ENCODE assay signal across 23 cellular contexts in genomic region chr22:30876221-30876751, GRCh38.
DNase-seq lines count a peak whose midpoint lies in the region; TF ChIP-seq lines count a peak whose summit lies in the region.
"Had no signal": no experiment of that assay in that cellular context is flagged by ENCODE, and none has a peak within 500 bp of the region (broad histone marks: within the 10 kb centered on the region; RNA-seq: fewer than 3 reads in every experiment).

No MANE protein-coding gene starts in this region.

- H3K79me1 ChIP-seq in mesendoderm (ENCODE audit: low read length): no peaks in the 10 kb centered on the region

- H3K23ac ChIP-seq in mesendoderm (ENCODE audit: low read length): no peak overlapping the region

- H2BK5ac ChIP-seq in mesendoderm (ENCODE audit: low read length): no peak overlapping the region

- POLR2A ChIA-PET in A673 (lab: Charles Lee; ENCODE audit: low non-redundant PET): no interaction called here

- DNase-seq in H7: peak; percentile 46
- no peak for DNase-seq in left ventricle myocardium inferior
- peak; percentile 65 for DNase-seq in osteoblast (ENCODE audit: insufficient read length, low spot score, missing footprints)
- no peak for DNase-seq in A673 (ENCODE audit: low spot score)
- DNase-seq in mesendoderm: no peak
- DNase-seq in NCI-H1930 (lab: John Stamatoyannopoulos, UW): no peak
- DNase-seq in COLO829 (ENCODE audit: low spot score): no peak
- DNase-seq: activated CD4-positive, alpha-beta memory T cell treated with anti-CD3 and anti-CD28 coated beads, Interleukin-2, amount 10 ng/mL, durations not matched to agents 7 days and 5 days; activated naive CD4-positive, alpha-beta T cell; activated T-cell treated with anti-CD3 and anti-CD28 coated beads for 4 hours; DMS79; effector CD4-positive, alpha-beta T cell; foreskin keratinocyte; Kasumi-1; NCI-H187; NCI-H226; NCI-H82; SHP77; stimulated activated CD4-positive, alpha-beta T cell treated with anti-CD3 and anti-CD28 coated beads, Interleukin-2, amount 100 ng/mL, for 48 hours; stimulated activated naive CD4-positive, alpha-beta T cell had no signal

- H2BK15ac ChIP-seq in mesendoderm (replicated peaks; ENCODE audit: low read depth): no peak overlapping the region

- H3K4me2 ChIP-seq in BLaER1 treated with 17β-estradiol and CSF1 and Interleukin-3, amounts not matched to agents 10 nM and 100 nM: peak overlapping the region in 9 of 11 experiments; percentile 7 to 98 (median 80); a peak in 15 of 22 replicates
- H3K4me2 ChIP-seq in osteoblast (ENCODE audit: insufficient read depth, low read length) (no peak overlapping the region), mesendoderm (ENCODE audit: low read length) (no peak overlapping the region)
- H3K4me2 ChIP-seq: smooth muscle cell had no signal

- no peak overlapping the region for H2AFZ ChIP-seq in osteoblast (ENCODE audit: low read length)

- H4K20me1 ChIP-seq in BLaER1 treated with 17β-estradiol and CSF1 and Interleukin-3, amounts not matched to agents 10 nM and 100 nM: peaks cover 0 to 13% (median 0%) of the 10 kb centered on the region in 11 experiments; a peak in 2 of 22 replicates
- H4K20me1 ChIP-seq in osteoblast (ENCODE audit: insufficient read depth, low read length): peaks cover 3% of the 10 kb centered on the region

- H3K36me3 ChIP-seq in BLaER1 treated with 17β-estradiol and CSF1 and Interleukin-3, amounts not matched to agents 10 nM and 100 nM: no peaks in the 10 kb centered on the region
- no peaks in the 10 kb centered on the region; the same call in 1 of the 2 replicates for H3K36me3 ChIP-seq in H7 (replicated peaks; ENCODE audit: control insufficient read depth, insufficient read depth, low read length)
- no peaks in the 10 kb centered on the region for H3K36me3 ChIP-seq in left ventricle myocardium inferior
- H3K36me3 ChIP-seq in osteoblast (ENCODE audit: insufficient read depth, low read length): no peaks in the 10 kb centered on the region
- H3K36me3 ChIP-seq in A673 (ENCODE audit: insufficient read depth, low read length, poor library complexity, severe bottlenecking): no peaks in the 10 kb centered on the region
- no peaks in the 10 kb centered on the region for H3K36me3 ChIP-seq in mesendoderm (ENCODE audit: control insufficient read depth, insufficient read depth, low read length)
- H3K36me3 ChIP-seq: thoracic aorta had no signal

- intact Hi-C loops in left ventricle myocardium inferior (cut with micrococcal nuclease): no loop called here
- intact Hi-C loops in A673 (cut with micrococcal nuclease; ENCODE audit: unreplicated experiment): no loop called here

- H3K4me1 ChIP-seq in BLaER1 treated with 17β-estradiol and CSF1 and Interleukin-3, amounts not matched to agents 10 nM and 100 nM: peaks cover 5 to 68% (median 55%) of the 10 kb centered on the region in 10 experiments; a peak in 19 of 20 replicates
- peaks cover 58% of the 10 kb centered on the region for H3K4me1 ChIP-seq in left ventricle myocardium inferior
- no peaks in the 10 kb centered on the region for H3K4me1 ChIP-seq in osteoblast (ENCODE audit: insufficient read depth, low read length)
- H3K4me1 ChIP-seq in A673 (ENCODE audit: insufficient read depth, low read length, poor library complexity, severe bottlenecking): peaks cover 15% of the 10 kb centered on the region
- H3K4me1 ChIP-seq in mesendoderm (ENCODE audit: control insufficient read depth, low read depth, low read length): no peaks in the 10 kb centered on the region
- H3K4me1 ChIP-seq: foreskin keratinocyte had no signal

- no peak overlapping the region for H4K5ac ChIP-seq in mesendoderm (ENCODE audit: low read length)

- H2BK120ac ChIP-seq in mesendoderm (ENCODE audit: low read depth, low read length): no peak overlapping the region

- CTCF ChIA-PET in A673 (lab: Charles Lee): no interaction called here

- TF ChIP-seq CTCF in left ventricle myocardium inferior (IDR thresholded peaks at IDR 0.05; ENCODE audit: borderline replicate concordance) (no peak), osteoblast (IDR thresholded peaks at IDR 0.05; ENCODE audit: extremely low read depth, low read depth, low read length) (no peak), A673 (conservative IDR thresholded peaks at IDR 0.05; ENCODE audit: low read depth, low read length) (no peak)

- 0 out of 22 replicates have a peak overlapping the region, but pooled peaks of 2 of the 11 experiments have one; percentile 7 to 37 for H3K9ac ChIP-seq in BLaER1 treated with 17β-estradiol and CSF1 and Interleukin-3, amounts not matched to agents 10 nM and 100 nM
- H3K9ac ChIP-seq in mesendoderm (ENCODE audit: low read length): no peak overlapping the region

- no peak overlapping the region for H3K4ac ChIP-seq in mesendoderm (ENCODE audit: low read depth, low read length)

- BruUV-seq in A673 (replicated peaks; lab: Mats Ljungman, UMichigan): no TSS peak

- H3K56ac ChIP-seq in mesendoderm (ENCODE audit: low read length): no peak overlapping the region

- H3K79me2 ChIP-seq in osteoblast (ENCODE audit: insufficient read depth, low read length) (no peaks in the 10 kb centered on the region), mesendoderm (ENCODE audit: control insufficient read depth, insufficient read depth, low read length) (no peaks in the 10 kb centered on the region)

- peak overlapping the region in 1 of 11 experiments; percentile 22; a peak in 1 of 22 replicates for H3K27ac ChIP-seq in BLaER1 treated with 17β-estradiol and CSF1 and Interleukin-3, amounts not matched to agents 10 nM and 100 nM
- H3K27ac ChIP-seq in left ventricle myocardium inferior (replicated peaks) (peak overlapping the region; percentile 85), osteoblast (ENCODE audit: low read depth, low read length) (no peak overlapping the region), A673 (ENCODE audit: low read depth, low read length, poor library complexity, severe bottlenecking) (no peak overlapping the region), mesendoderm (ENCODE audit: low read depth, low read length) (no peak overlapping the region)
- H3K27ac ChIP-seq: foreskin keratinocyte, thoracic aorta had no signal

- H3K4me3 ChIP-seq in BLaER1 treated with 17β-estradiol and CSF1 and Interleukin-3, amounts not matched to agents 10 nM and 100 nM: no peak overlapping the region
- H3K4me3 ChIP-seq in H7 (ENCODE audit: insufficient read depth, low read depth, low read length) (no peak overlapping the region), left ventricle myocardium inferior (no peak overlapping the region), osteoblast (ENCODE audit: insufficient read depth, low read length) (no peak overlapping the region), A673 (ENCODE audit: low read depth, low read length, poor library complexity, severe bottlenecking) (no peak overlapping the region), mesendoderm (ENCODE audit: low read length) (no peak overlapping the region)
- H3K4me3 ChIP-seq: smooth muscle cell, thoracic aorta had no signal

- no CpG with 5 or more reads among the region's 9 CpGs for WGBS in mesendoderm (ENCODE audit: extremely low coverage, insufficient coverage, low lambda C conversion rate)

- H4K8ac ChIP-seq in mesendoderm (ENCODE audit: low read depth, low read length): no peak overlapping the region

- H3K18ac ChIP-seq in mesendoderm (ENCODE audit: low read length): no peak overlapping the region

- H3K27me3 ChIP-seq in BLaER1 treated with 17β-estradiol and CSF1 and Interleukin-3, amounts not matched to agents 10 nM and 100 nM: no peaks in the 10 kb centered on the region
- no peaks in the 10 kb centered on the region for H3K27me3 ChIP-seq in H7 (ENCODE audit: control insufficient read depth, insufficient read depth, low read length)
- no peaks in the 10 kb centered on the region for H3K27me3 ChIP-seq in left ventricle myocardium inferior (ENCODE audit: low read depth)
- no peaks in the 10 kb centered on the region for H3K27me3 ChIP-seq in osteoblast (ENCODE audit: insufficient read depth, low read length)
- H3K27me3 ChIP-seq in A673 (replicated peaks; ENCODE audit: insufficient read depth, low read depth, low read length, poor library complexity): no peaks in the 10 kb centered on the region
- no peaks in the 10 kb centered on the region for H3K27me3 ChIP-seq in mesendoderm (ENCODE audit: insufficient read depth, low read length, poor library complexity)
- H3K27me3 ChIP-seq: foreskin keratinocyte had no signal

- no peaks in the 10 kb centered on the region for H3K9me3 ChIP-seq in BLaER1 treated with 17β-estradiol and CSF1 and Interleukin-3, amounts not matched to agents 10 nM and 100 nM (replicated peaks in 1 of 11)
- H3K9me3 ChIP-seq in left ventricle myocardium inferior (replicated peaks) (no peaks in the 10 kb centered on the region), osteoblast (ENCODE audit: low read depth, low read length) (no peaks in the 10 kb centered on the region), A673 (ENCODE audit: low read depth, low read length, poor library complexity, severe bottlenecking) (no peaks in the 10 kb centered on the region)
- H3K9me3 ChIP-seq: thoracic aorta had no signal

- H2AK5ac ChIP-seq in mesendoderm (ENCODE audit: low read length): no peak overlapping the region

Comparison
In these comparisons a context has a peak if more than half of its experiments do, and no peak if none do; other contexts are left out.
1. H3K4me2 ChIP-seq: peak in BLaER1 treated with 17β-estradiol and CSF1 and Interleukin-3, amounts not matched to agents 10 nM and 100 nM (9 of 11); none in osteoblast (single experiment) and mesendoderm (single experiment).
2. DNase-seq: peak in H7 (single experiment) and osteoblast (single experiment); none in left ventricle myocardium inferior (single experiment), A673 (single experiment), mesendoderm (single experiment), NCI-H1930 (0 of 2) and COLO829 (single experiment).